ENCODE assay signal across 8 cellular contexts in genomic region chr20:60210779-60211617, GRCh38.
DNase-seq lines count a peak whose midpoint lies in the region; ATAC-seq and TF ChIP-seq lines count a peak whose summit lies in the region.

No MANE protein-coding gene starts in this region.

- H3K9ac ChIP-seq in trophoblast cell (ENCODE audit: low read length) = no peak overlapping the region

- TF ChIP-seq CTCF in RWPE1 (conservative IDR thresholded peaks at IDR 0.05; ENCODE audit: low read depth) (peak; percentile 100), upper lobe of right lung (IDR thresholded peaks at IDR 0.05) (peak; percentile 87)

- H3K79me2 ChIP-seq in trophoblast cell (ENCODE audit: control insufficient read depth, insufficient read depth, low read length, poor library complexity) = no peaks in the 10 kb centered on the region

- no peak overlapping the region for H3K4me2 ChIP-seq in trophoblast cell (ENCODE audit: low read length)

- no peak overlapping the region for H2AFZ ChIP-seq in trophoblast cell (ENCODE audit: insufficient read depth, low read length, poor library complexity)

- H3K14ac ChIP-seq in trophoblast cell (ENCODE audit: low read length) = no peak overlapping the region

- H3K4me3 ChIP-seq in trophoblast cell (ENCODE audit: low read depth, low read length) = no peak overlapping the region
- H3K4me3 ChIP-seq in upper lobe of right lung = no peak overlapping the region

- intact Hi-C loops in upper lobe of right lung (cut with DNase I) = no loop called here

- H2BK12ac ChIP-seq in trophoblast cell (ENCODE audit: low read length) = no peak overlapping the region

- H3K9me3 ChIP-seq in trophoblast cell (ENCODE audit: insufficient read depth, low read depth, low read length) (peaks cover 2% of the 10 kb centered on the region), upper lobe of right lung (no peaks in the 10 kb centered on the region)

- H2BK120ac ChIP-seq in trophoblast cell (ENCODE audit: insufficient read depth, low read length, poor library complexity) = no peak overlapping the region

- DNase-seq in NCI-H2081 (lab: John Stamatoyannopoulos, UW) (peak; percentile 33 to 34), NCI-H2081 treated with DMSO at 0.1 percent for 48 hours (lab: John Stamatoyannopoulos, UW) (no peak), HT-29 (ENCODE audit: low spot score) (peak; percentile 79), RWPE1 (ENCODE audit: low spot score) (peak; percentile 90), globus pallidus (ENCODE audit: low spot score) (peak; percentile 51), trophoblast cell (peak; percentile 50 to 78), upper lobe of right lung (peak; percentile 79)
- peak; percentile 56 for DNase-seq in activated naive CD4-positive, alpha-beta T cell treated with Interleukin-2 at 50 U/mL for 16 hours

- no peak overlapping the region for H3K27ac ChIP-seq in RWPE1
- no peak overlapping the region for H3K27ac ChIP-seq in trophoblast cell (ENCODE audit: low read depth, low read length)
- H3K27ac ChIP-seq in upper lobe of right lung = no peak overlapping the region

- CTCF ChIA-PET in RWPE1 (lab: Yijun Ruan, JAX) = interaction anchor here (0.5 to 6.9 kb wide), 61 partner anchors 8 to 1525 kb away, joined by 3 to 80 read pairs (median 3); no protein-coding TSS in a partner anchor

- ATAC-seq in upper lobe of right lung = peak; percentile 91

- H3K27me3 ChIP-seq in trophoblast cell (ENCODE audit: insufficient read depth, low read length) (no peaks in the 10 kb centered on the region), upper lobe of right lung (peaks cover 3% of the 10 kb centered on the region)

- H4K12ac ChIP-seq in trophoblast cell (ENCODE audit: low read depth, low read length) = no peak overlapping the region

- no peaks in the 10 kb centered on the region for H3K79me1 ChIP-seq in trophoblast cell (ENCODE audit: low read length)

- H3K23ac ChIP-seq in trophoblast cell (ENCODE audit: low read length) = no peak overlapping the region

- no peak overlapping the region for H4K8ac ChIP-seq in trophoblast cell (ENCODE audit: low read depth, low read length)

- H3K4ac ChIP-seq in trophoblast cell (ENCODE audit: low read depth, low read length) = no peak overlapping the region

- no CpG with 5 or more reads among the region's 25 CpGs for WGBS in trophoblast cell (ENCODE audit: extremely low coverage, insufficient coverage, insufficient read length)

- H3K36me3 ChIP-seq in trophoblast cell (ENCODE audit: control insufficient read depth in 1 of 2, insufficient read depth in 2 of 2, low read length in 2 of 2) = no peaks in the 10 kb centered on the region
- no peaks in the 10 kb centered on the region for H3K36me3 ChIP-seq in upper lobe of right lung

- H4K91ac ChIP-seq in trophoblast cell (ENCODE audit: low read depth, low read length) = no peak overlapping the region

- H3K4me1 ChIP-seq in trophoblast cell (ENCODE audit: control insufficient read depth in 1 of 2, insufficient read depth in 2 of 2, low read length in 2 of 2) (no peaks in the 10 kb centered on the region), upper lobe of right lung (no peaks in the 10 kb centered on the region)

- no peak overlapping the region for H2BK5ac ChIP-seq in trophoblast cell (ENCODE audit: low read depth, low read length, poor library complexity)

- POLR2A ChIA-PET in RWPE1 (lab: Yijun Ruan, JAX; ENCODE audit: low non-redundant PET) = no interaction called here

- H3K18ac ChIP-seq in trophoblast cell (ENCODE audit: low read length) = no peak overlapping the region

- no peak overlapping the region for H2AK5ac ChIP-seq in trophoblast cell (ENCODE audit: low read length)
